Comparison of ENCODE assay signal across 1 cellular context in genomic region chrX:154380153-154380552, GRCh38.
TF ChIP-seq lines count a peak whose summit lies in the region.

No MANE protein-coding gene starts in this region.

TF ChIP-seq in endothelial cell of umbilical vein, 7 proteins besides CTCF, POLR2A, EP300 and RAD21:
- no peak for TF ChIP-seq GATA2 (IDR thresholded peaks at IDR 0.05; ENCODE audit: insufficient read depth, insufficient read length, low read depth, low read length)
- TF ChIP-seq, protein P1, sequence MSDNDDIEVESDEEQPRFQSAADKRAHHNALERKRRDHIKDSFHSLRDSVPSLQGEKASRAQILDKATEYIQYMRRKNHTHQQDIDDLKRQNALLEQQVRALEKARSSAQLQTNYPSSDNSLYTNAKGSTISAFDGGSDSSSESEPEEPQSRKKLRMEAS (IDR thresholded peaks at IDR 0.05; ENCODE audit: insufficient read depth, insufficient read length): no peak
- TF ChIP-seq MYC (IDR thresholded peaks at IDR 0.05; ENCODE audit: low read depth, low read length): no peak
- no peak for TF ChIP-seq POLR2AphosphoS5 (IDR thresholded peaks at IDR 0.05; ENCODE audit: insufficient read depth, low read depth, low read length)
- TF ChIP-seq FOS (IDR thresholded peaks at IDR 0.05; ENCODE audit: borderline replicate concordance, insufficient read depth, low read length): no peak
- no peak for TF ChIP-seq JUN (IDR thresholded peaks at IDR 0.05; ENCODE audit: borderline replicate concordance, insufficient read depth, insufficient read length, low read depth)
- TF ChIP-seq EZH2 (IDR thresholded peaks at IDR 0.05; ENCODE audit: borderline replicate concordance, low read depth, low read length, severe bottlenecking): no peak
